Comparison of ENCODE assay signal across 6 cellular contexts in the genomic region with DNA sequence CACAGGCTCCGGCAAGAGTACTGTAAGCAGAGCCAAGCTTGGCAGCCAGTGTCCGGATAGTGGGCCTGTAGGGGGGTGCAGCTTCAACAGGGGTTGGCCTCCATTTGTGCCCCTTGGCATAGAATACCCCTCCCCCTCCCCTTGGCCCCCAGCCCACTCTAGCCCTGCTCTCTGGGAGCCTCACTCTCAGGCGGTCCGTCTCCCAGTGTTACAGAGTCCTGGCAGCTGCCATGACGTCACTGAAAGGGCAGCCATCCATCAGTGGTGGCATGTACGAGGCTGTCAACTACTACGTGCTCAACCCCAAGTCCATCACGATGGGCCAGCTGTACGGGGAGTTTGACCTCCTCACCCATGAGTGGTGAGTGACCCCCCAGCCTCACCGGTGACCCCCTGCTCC.
"Had no signal": no experiment of that assay in that cellular context is flagged by ENCODE, and none has a peak within 500 bp of the region (broad histone marks: within the 10 kb centered on the region; RNA-seq: fewer than 3 reads in every experiment).

No MANE protein-coding gene starts in this region.

- H3K36me3 ChIP-seq: pancreas had no signal

- ATAC-seq: pancreas had no signal

- H3K9me3 ChIP-seq: pancreas, testis had no signal

- H3K27ac ChIP-seq: pancreas, testis had no signal

- H3K4me1 ChIP-seq: pancreas, testis had no signal

- H3K4me3 ChIP-seq: pancreas, testis had no signal

- DNase-seq: activated naive CD4-positive, alpha-beta T cell; pancreas; small intestine; stimulated activated CD4-positive, alpha-beta T cell treated with anti-CD3 and anti-CD28 coated beads, Interleukin-4, amount 100 ng/mL, for 24 hours; stimulated activated naive CD4-positive, alpha-beta T cell; testis had no signal

- H3K27me3 ChIP-seq: pancreas, testis had no signal
